ENCODE assay signal across 1 cellular context in genomic region chr11:61955416-61956135, GRCh38.
TF ChIP-seq lines count a peak whose summit lies in the region.

No MANE protein-coding gene starts in this region.

TF ChIP-seq in H1, 55 proteins besides CTCF, POLR2A, EP300 and RAD21 (continued from another document):
- 0 out of 2 replicates have a peak, but pooled peaks have one; percentile 15 for TF ChIP-seq SP1 (IDR thresholded peaks at IDR 0.05; ENCODE audit: low read depth, low read length)
- TF ChIP-seq SAP30 (IDR thresholded peaks at IDR 0.05; ENCODE audit: insufficient read depth, insufficient replicate concordance, low read length), result no peak
- TF ChIP-seq KDM1A (IDR thresholded peaks at IDR 0.05; ENCODE audit: borderline replicate concordance, low read length), result no peak
- TF ChIP-seq RXRA (IDR thresholded peaks at IDR 0.05; ENCODE audit: insufficient read depth, low read depth, low read length), result no peak
- TF ChIP-seq, protein P1, sequence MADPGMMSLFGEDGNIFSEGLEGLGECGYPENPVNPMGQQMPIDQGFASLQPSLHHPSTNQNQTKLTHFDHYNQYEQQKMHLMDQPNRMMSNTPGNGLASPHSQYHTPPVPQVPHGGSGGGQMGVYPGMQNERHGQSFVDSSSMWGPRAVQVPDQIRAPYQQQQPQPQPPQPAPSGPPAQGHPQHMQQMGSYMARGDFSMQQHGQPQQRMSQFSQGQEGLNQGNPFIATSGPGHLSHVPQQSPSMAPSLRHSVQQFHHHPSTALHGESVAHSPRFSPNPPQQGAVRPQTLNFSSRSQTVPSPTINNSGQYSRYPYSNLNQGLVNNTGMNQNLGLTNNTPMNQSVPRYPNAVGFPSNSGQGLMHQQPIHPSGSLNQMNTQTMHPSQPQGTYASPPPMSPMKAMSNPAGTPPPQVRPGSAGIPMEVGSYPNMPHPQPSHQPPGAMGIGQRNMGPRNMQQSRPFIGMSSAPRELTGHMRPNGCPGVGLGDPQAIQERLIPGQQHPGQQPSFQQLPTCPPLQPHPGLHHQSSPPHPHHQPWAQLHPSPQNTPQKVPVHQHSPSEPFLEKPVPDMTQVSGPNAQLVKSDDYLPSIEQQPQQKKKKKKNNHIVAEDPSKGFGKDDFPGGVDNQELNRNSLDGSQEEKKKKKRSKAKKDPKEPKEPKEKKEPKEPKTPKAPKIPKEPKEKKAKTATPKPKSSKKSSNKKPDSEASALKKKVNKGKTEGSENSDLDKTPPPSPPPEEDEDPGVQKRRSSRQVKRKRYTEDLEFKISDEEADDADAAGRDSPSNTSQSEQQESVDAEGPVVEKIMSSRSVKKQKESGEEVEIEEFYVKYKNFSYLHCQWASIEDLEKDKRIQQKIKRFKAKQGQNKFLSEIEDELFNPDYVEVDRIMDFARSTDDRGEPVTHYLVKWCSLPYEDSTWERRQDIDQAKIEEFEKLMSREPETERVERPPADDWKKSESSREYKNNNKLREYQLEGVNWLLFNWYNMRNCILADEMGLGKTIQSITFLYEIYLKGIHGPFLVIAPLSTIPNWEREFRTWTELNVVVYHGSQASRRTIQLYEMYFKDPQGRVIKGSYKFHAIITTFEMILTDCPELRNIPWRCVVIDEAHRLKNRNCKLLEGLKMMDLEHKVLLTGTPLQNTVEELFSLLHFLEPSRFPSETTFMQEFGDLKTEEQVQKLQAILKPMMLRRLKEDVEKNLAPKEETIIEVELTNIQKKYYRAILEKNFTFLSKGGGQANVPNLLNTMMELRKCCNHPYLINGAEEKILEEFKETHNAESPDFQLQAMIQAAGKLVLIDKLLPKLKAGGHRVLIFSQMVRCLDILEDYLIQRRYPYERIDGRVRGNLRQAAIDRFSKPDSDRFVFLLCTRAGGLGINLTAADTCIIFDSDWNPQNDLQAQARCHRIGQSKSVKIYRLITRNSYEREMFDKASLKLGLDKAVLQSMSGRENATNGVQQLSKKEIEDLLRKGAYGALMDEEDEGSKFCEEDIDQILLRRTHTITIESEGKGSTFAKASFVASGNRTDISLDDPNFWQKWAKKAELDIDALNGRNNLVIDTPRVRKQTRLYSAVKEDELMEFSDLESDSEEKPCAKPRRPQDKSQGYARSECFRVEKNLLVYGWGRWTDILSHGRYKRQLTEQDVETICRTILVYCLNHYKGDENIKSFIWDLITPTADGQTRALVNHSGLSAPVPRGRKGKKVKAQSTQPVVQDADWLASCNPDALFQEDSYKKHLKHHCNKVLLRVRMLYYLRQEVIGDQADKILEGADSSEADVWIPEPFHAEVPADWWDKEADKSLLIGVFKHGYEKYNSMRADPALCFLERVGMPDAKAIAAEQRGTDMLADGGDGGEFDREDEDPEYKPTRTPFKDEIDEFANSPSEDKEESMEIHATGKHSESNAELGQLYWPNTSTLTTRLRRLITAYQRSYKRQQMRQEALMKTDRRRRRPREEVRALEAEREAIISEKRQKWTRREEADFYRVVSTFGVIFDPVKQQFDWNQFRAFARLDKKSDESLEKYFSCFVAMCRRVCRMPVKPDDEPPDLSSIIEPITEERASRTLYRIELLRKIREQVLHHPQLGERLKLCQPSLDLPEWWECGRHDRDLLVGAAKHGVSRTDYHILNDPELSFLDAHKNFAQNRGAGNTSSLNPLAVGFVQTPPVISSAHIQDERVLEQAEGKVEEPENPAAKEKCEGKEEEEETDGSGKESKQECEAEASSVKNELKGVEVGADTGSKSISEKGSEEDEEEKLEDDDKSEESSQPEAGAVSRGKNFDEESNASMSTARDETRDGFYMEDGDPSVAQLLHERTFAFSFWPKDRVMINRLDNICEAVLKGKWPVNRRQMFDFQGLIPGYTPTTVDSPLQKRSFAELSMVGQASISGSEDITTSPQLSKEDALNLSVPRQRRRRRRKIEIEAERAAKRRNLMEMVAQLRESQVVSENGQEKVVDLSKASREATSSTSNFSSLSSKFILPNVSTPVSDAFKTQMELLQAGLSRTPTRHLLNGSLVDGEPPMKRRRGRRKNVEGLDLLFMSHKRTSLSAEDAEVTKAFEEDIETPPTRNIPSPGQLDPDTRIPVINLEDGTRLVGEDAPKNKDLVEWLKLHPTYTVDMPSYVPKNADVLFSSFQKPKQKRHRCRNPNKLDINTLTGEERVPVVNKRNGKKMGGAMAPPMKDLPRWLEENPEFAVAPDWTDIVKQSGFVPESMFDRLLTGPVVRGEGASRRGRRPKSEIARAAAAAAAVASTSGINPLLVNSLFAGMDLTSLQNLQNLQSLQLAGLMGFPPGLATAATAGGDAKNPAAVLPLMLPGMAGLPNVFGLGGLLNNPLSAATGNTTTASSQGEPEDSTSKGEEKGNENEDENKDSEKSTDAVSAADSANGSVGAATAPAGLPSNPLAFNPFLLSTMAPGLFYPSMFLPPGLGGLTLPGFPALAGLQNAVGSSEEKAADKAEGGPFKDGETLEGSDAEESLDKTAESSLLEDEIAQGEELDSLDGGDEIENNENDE (IDR thresholded peaks at IDR 0.05; ENCODE audit: insufficient replicate concordance, low read length), result no peak
- no peak for TF ChIP-seq GABPA (IDR thresholded peaks at IDR 0.05; ENCODE audit: borderline replicate concordance, insufficient read depth, low read length)
- no peak for TF ChIP-seq ASH2L (IDR thresholded peaks at IDR 0.05; ENCODE audit: low read length)
- TF ChIP-seq FOSL1 (IDR thresholded peaks at IDR 0.05; ENCODE audit: insufficient read depth, low read depth, low read length), result no peak
- no peak for TF ChIP-seq CBX5 (IDR thresholded peaks at IDR 0.05; ENCODE audit: low read depth, low read length)
- TF ChIP-seq CBX8 (IDR thresholded peaks at IDR 0.05; ENCODE audit: borderline replicate concordance, low read depth, low read length), result no peak
- TF ChIP-seq SP4 (IDR thresholded peaks at IDR 0.05; ENCODE audit: low read length), result 0 out of 2 replicates have a peak, but pooled peaks have one; percentile 35
- TF ChIP-seq RNF2 (IDR thresholded peaks at IDR 0.05; ENCODE audit: borderline replicate concordance, low read depth, low read length, missing control alignments, poor library complexity, severe bottlenecking), result peak; percentile 57
- TF ChIP-seq, protein P2, sequence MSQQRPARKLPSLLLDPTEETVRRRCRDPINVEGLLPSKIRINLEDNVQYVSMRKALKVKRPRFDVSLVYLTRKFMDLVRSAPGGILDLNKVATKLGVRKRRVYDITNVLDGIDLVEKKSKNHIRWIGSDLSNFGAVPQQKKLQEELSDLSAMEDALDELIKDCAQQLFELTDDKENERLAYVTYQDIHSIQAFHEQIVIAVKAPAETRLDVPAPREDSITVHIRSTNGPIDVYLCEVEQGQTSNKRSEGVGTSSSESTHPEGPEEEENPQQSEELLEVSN (IDR thresholded peaks at IDR 0.05), result peak; percentile 97
- TF ChIP-seq, protein P3, sequence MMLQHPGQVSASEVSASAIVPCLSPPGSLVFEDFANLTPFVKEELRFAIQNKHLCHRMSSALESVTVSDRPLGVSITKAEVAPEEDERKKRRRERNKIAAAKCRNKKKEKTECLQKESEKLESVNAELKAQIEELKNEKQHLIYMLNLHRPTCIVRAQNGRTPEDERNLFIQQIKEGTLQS (IDR thresholded peaks at IDR 0.05; ENCODE audit: insufficient read depth, low read depth, low read length), result no peak
- TF ChIP-seq HDAC6 (IDR thresholded peaks at IDR 0.05; ENCODE audit: low read depth, low read length), result no peak
- no peak for TF ChIP-seq TEAD4 (IDR thresholded peaks at IDR 0.05; ENCODE audit: low read depth, low read length)
- TF ChIP-seq KDM5A (IDR thresholded peaks at IDR 0.05; ENCODE audit: low read length), result no peak
- no peak for TF ChIP-seq HDAC2 (IDR thresholded peaks at IDR 0.05; ENCODE audit: borderline replicate concordance in 1 of 2, low read depth in 2 of 2, low read length in 2 of 2)
- TF ChIP-seq BCL11A (IDR thresholded peaks at IDR 0.05; ENCODE audit: low read depth in 2 of 2, low read length in 2 of 2), result no peak
- no peak for TF ChIP-seq SIX5 (IDR thresholded peaks at IDR 0.05; ENCODE audit: low read depth, low read length)
- peak; percentile 78 for TF ChIP-seq POLR2AphosphoS5 (IDR thresholded peaks at IDR 0.05; ENCODE audit: low read depth, low read length)
- peak; percentile 57; the same call in 1 of the 2 replicates for TF ChIP-seq EGR1 (IDR thresholded peaks at IDR 0.05; ENCODE audit: borderline replicate concordance, low read depth, low read length)
- TF ChIP-seq TCF12 (IDR thresholded peaks at IDR 0.05; ENCODE audit: low read depth, low read length), result peak; percentile 55; the same call in 1 of the 2 replicates
- TF ChIP-seq BRCA1 (IDR thresholded peaks at IDR 0.05; ENCODE audit: low read depth, low read length), result no peak
- TF ChIP-seq POU5F1 (IDR thresholded peaks at IDR 0.05; ENCODE audit: low read depth, low read length), result no peak
- no peak for TF ChIP-seq CTBP2 (IDR thresholded peaks at IDR 0.05; ENCODE audit: borderline replicate concordance, insufficient read depth, insufficient read length, low read length)
- TF ChIP-seq YY1 (IDR thresholded peaks at IDR 0.05; ENCODE audit: low read depth, low read length), result no peak
- no peak for TF ChIP-seq RBBP5 (IDR thresholded peaks at IDR 0.05; ENCODE audit: borderline replicate concordance, low read depth, low read length)
- TF ChIP-seq, protein P4, sequence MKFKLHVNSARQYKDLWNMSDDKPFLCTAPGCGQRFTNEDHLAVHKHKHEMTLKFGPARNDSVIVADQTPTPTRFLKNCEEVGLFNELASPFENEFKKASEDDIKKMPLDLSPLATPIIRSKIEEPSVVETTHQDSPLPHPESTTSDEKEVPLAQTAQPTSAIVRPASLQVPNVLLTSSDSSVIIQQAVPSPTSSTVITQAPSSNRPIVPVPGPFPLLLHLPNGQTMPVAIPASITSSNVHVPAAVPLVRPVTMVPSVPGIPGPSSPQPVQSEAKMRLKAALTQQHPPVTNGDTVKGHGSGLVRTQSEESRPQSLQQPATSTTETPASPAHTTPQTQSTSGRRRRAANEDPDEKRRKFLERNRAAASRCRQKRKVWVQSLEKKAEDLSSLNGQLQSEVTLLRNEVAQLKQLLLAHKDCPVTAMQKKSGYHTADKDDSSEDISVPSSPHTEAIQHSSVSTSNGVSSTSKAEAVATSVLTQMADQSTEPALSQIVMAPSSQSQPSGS (IDR thresholded peaks at IDR 0.05; ENCODE audit: low read length), result no peak
- TF ChIP-seq CEBPB (IDR thresholded peaks at IDR 0.05; ENCODE audit: low read depth, low read length), result no peak
- no peak for TF ChIP-seq RFX5 (IDR thresholded peaks at IDR 0.05; ENCODE audit: borderline replicate concordance, low read depth, low read length)
- peak; percentile 81 for TF ChIP-seq CREB1 (IDR thresholded peaks at IDR 0.05)
- TF ChIP-seq TBP (IDR thresholded peaks at IDR 0.05; ENCODE audit: low read depth, low read length), result no peak
- TF ChIP-seq TAF1 (IDR thresholded peaks at IDR 0.05; ENCODE audit: low read depth, low read length), result peak; percentile 48; the same call in 1 of the 2 replicates
- no peak for TF ChIP-seq NRF1 (IDR thresholded peaks at IDR 0.05; ENCODE audit: low read depth, low read length)
- no peak for TF ChIP-seq JUN (IDR thresholded peaks at IDR 0.05; ENCODE audit: low read depth, low read length)
- TF ChIP-seq TAF7 (optimal IDR thresholded peaks at IDR 0.05; ENCODE audit: borderline replicate concordance, low read depth, low read length), result no peak
- TF ChIP-seq MAFK (IDR thresholded peaks at IDR 0.05; ENCODE audit: low read depth, low read length), result no peak; the same call in 1 of the 2 replicates
- no peak for TF ChIP-seq SUZ12 (IDR thresholded peaks at IDR 0.05; ENCODE audit: low read length)
- TF ChIP-seq SIRT6 (IDR thresholded peaks at IDR 0.05; ENCODE audit: low read length), result no peak
- no peak for TF ChIP-seq KDM4A (IDR thresholded peaks at IDR 0.05; ENCODE audit: low read depth, low read length, severe bottlenecking)
- no peak for TF ChIP-seq EZH2 (IDR thresholded peaks at IDR 0.05; ENCODE audit: low read depth, low read length, severe bottlenecking)
- no peak for TF ChIP-seq ZNF274 (IDR thresholded peaks at IDR 0.05; ENCODE audit: borderline replicate concordance, extremely low read depth, low read length)
- no peak for TF ChIP-seq BACH1 (IDR thresholded peaks at IDR 0.05; ENCODE audit: low read length)
- TF ChIP-seq CHD1 (IDR thresholded peaks at IDR 0.05; ENCODE audit: low read depth, low read length), result no peak
- no peak for TF ChIP-seq NANOG (IDR thresholded peaks at IDR 0.05; ENCODE audit: insufficient read depth, low read depth, low read length, poor library complexity, severe bottlenecking)
- no peak for TF ChIP-seq SIN3A (conservative IDR thresholded peaks at IDR 0.05 in 1 of 2, IDR thresholded peaks at IDR 0.05 in 1 of 2; ENCODE audit: low read depth in 1 of 2, low read length in 2 of 2)
- no peak for TF ChIP-seq SP2 (IDR thresholded peaks at IDR 0.05; ENCODE audit: low read length)
- peak; percentile 27; the same call in 1 of the 2 replicates for TF ChIP-seq CHD2 (IDR thresholded peaks at IDR 0.05; ENCODE audit: low read length)
- no peak for TF ChIP-seq GTF2F1 (IDR thresholded peaks at IDR 0.05; ENCODE audit: borderline replicate concordance, low read depth, low read length)
- TF ChIP-seq MAX (IDR thresholded peaks at IDR 0.05), result peak; percentile 99
- no peak for TF ChIP-seq JUND (IDR thresholded peaks at IDR 0.05; ENCODE audit: low read length)
- TF ChIP-seq SRF (IDR thresholded peaks at IDR 0.05; ENCODE audit: low read depth, low read length), result no peak
- TF ChIP-seq, protein P5, sequence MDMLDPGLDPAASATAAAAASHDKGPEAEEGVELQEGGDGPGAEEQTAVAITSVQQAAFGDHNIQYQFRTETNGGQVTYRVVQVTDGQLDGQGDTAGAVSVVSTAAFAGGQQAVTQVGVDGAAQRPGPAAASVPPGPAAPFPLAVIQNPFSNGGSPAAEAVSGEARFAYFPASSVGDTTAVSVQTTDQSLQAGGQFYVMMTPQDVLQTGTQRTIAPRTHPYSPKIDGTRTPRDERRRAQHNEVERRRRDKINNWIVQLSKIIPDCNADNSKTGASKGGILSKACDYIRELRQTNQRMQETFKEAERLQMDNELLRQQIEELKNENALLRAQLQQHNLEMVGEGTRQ (IDR thresholded peaks at IDR 0.05; ENCODE audit: low read length), result no peak
TF ChIP-seq in H1: peak in this region for 12.
